In genomic region chr1:40703316-40703715, GRCh38 we compare ENCODE assay signal across 12 cellular contexts. TPM values are rescaled to one million over a fixed set of nuclear protein-coding genes. Genes with fewer than 3 reads are reported as not detected.
DNase-seq lines count a peak whose midpoint lies in the region; ATAC-seq and TF ChIP-seq lines count a peak whose summit lies in the region.
"Had no signal": no experiment of that assay in that cellular context is flagged by ENCODE, and none has a peak within 500 bp of the region (broad histone marks: within the 10 kb centered on the region; RNA-seq: fewer than 3 reads in every experiment).

No MANE protein-coding gene starts in this region.

- in situ Hi-C loops in GM23248 (cut with MboI) = no loop called here

- H3K36me3 Mint-ChIP-seq in brain (no peaks in the 10 kb centered on the region), natural killer cell (no peaks in the 10 kb centered on the region)

- H3K4me1 Mint-ChIP-seq in brain (peaks cover 46% of the 10 kb centered on the region), natural killer cell (peaks cover 20 to 30% of the 10 kb centered on the region in 2 donors)

- H3K36me3 ChIP-seq in GM23248 (ENCODE audit: low read depth) = no peaks in the 10 kb centered on the region
- no peaks in the 10 kb centered on the region for H3K36me3 ChIP-seq in neutrophil

- TF ChIP-seq CTCF in brain (conservative IDR thresholded peaks at IDR 0.05) (no peak), neutrophil (IDR thresholded peaks at IDR 0.05) (no peak), natural killer cell (IDR thresholded peaks at IDR 0.05) (no peak)

- WGBS in GM23248 (ENCODE audit: low coverage in 1 of 2, low lambda C conversion rate in 2 of 2, missing lambda C conversion rate in 2 of 2), 2 experiments = 87 to 90% methylated on average over 3 of the region's 3 CpGs

- H3K4me1 ChIP-seq in GM23248 (ENCODE audit: insufficient read depth) (peaks cover 9% of the 10 kb centered on the region; the same call in 1 of the 2 replicates), neutrophil (ENCODE audit: control insufficient read depth in 1 of 2, insufficient read depth in 1 of 2, low read depth in 1 of 2, low read length in 1 of 2) (peaks cover 39 to 52% of the 10 kb centered on the region in 2 experiments)

- no peaks in the 10 kb centered on the region for H3K9me3 ChIP-seq in GM23248 (ENCODE audit: low read depth)
- H3K9me3 ChIP-seq in neutrophil = no peaks in the 10 kb centered on the region

- no peak overlapping the region for H3K9ac ChIP-seq in GM23248

- no peaks in the 10 kb centered on the region for H3K9me3 Mint-ChIP-seq in brain
- no peaks in the 10 kb centered on the region for H3K9me3 Mint-ChIP-seq in natural killer cell
- H3K9me3 Mint-ChIP-seq: naive thymus-derived CD4-positive, alpha-beta T cell; T-helper 1 cell treated with Interleukin-12 subunit alpha and Interleukin-12 subunit beta and Interleukin-4 antibody, amounts not matched to agents 30 μg/mL and 1 μg/mL, for 36 hours had no signal

- H3K9me2 ChIP-seq in GM23248 (ENCODE audit: insufficient read depth) = no peaks in the 10 kb centered on the region

- H3K27ac ChIP-seq in GM23248 (no peak overlapping the region), neutrophil (peak overlapping the region; percentile 18)

- H4K20me1 ChIP-seq in GM23248 (ENCODE audit: insufficient read depth) = no peaks in the 10 kb centered on the region

- DNase-seq in GM23248 = peak; percentile 63
- DNase-seq in MV-4-11 (lab: John Stamatoyannopoulos, UW) = peak; percentile 73
- DNase-seq in natural killer cell = no peak
- no peak for DNase-seq in cerebellar cortex (ENCODE audit: low spot score)
- DNase-seq: activated gamma-delta T cell treated with Interleukin-2 at 50 U/mL for 16 hours; naive thymus-derived CD4-positive, alpha-beta T cell; NCI-H1417 had no signal

- H3K4me3 ChIP-seq in GM23248 = no peak overlapping the region
- H3K4me3 ChIP-seq in neutrophil (ENCODE audit: low read depth in 1 of 2, low read length in 1 of 2) = no peak overlapping the region

- H3K27me3 ChIP-seq in GM23248 (replicated peaks; ENCODE audit: insufficient read depth) (no peaks in the 10 kb centered on the region), neutrophil (no peaks in the 10 kb centered on the region)

- intact Hi-C loops in natural killer cell (cut with micrococcal nuclease) = no loop called here

- peak overlapping the region; percentile 11 for H3K4me2 ChIP-seq in GM23248 (ENCODE audit: unreplicated experiment)

- H3F3A ChIP-seq in GM23248 (ENCODE audit: insufficient read depth) = no peaks in the 10 kb centered on the region

- ATAC-seq in GM21526 (IDR thresholded peaks at IDR 0.05; ENCODE audit: low FRiP score, unreplicated experiment) (no peak), natural killer cell (no peak), GM19351 (IDR thresholded peaks at IDR 0.05; ENCODE audit: unreplicated experiment) (no peak)
- ATAC-seq: naive thymus-derived CD4-positive, alpha-beta T cell had no signal

- H3K27ac Mint-ChIP-seq in brain (peak overlapping the region in 3 of 5 experiments; percentile 6 to 63 (median 56)), natural killer cell (no peak overlapping the region)
- H3K27ac Mint-ChIP-seq: T-helper 1 cell treated with Interleukin-12 subunit alpha and Interleukin-12 subunit beta and Interleukin-4 antibody, amounts not matched to agents 30 μg/mL and 1 μg/mL, for 36 hours had no signal

- H2AFZ ChIP-seq in GM23248 = no peak overlapping the region

- H3K4me3 Mint-ChIP-seq in brain (peak overlapping the region in 1 of 5 experiments; percentile 58), natural killer cell (no peak overlapping the region)
- H3K4me3 Mint-ChIP-seq: naive thymus-derived CD4-positive, alpha-beta T cell; T-helper 1 cell treated with Interleukin-12 subunit alpha and Interleukin-12 subunit beta and Interleukin-4 antibody, amounts not matched to agents 30 μg/mL and 1 μg/mL, for 36 hours had no signal

- peaks cover 100% of the 10 kb centered on the region for H3K79me2 ChIP-seq in GM23248 (ENCODE audit: insufficient read depth)

- H3K27me3 Mint-ChIP-seq in brain (no peaks in the 10 kb centered on the region), natural killer cell (ENCODE audit: low read depth in 2 of 2) (no peaks in the 10 kb centered on the region)
- H3K27me3 Mint-ChIP-seq: naive thymus-derived CD4-positive, alpha-beta T cell had no signal

RNA-seq across cellular contexts. Expression of gene NFYC, which starts 11.8 kb away (rescaled TPM):
- total RNA-seq in GM23248 (2014; rRNA removed; shearing (Covaris generic)) = 23.7 and 24.5 TPM in 2 replicates
- 28.3 and 33.1 TPM in 2 replicates for polyA plus RNA-seq in GM23248 (2016; fragmentation: Nextera tagmentation; extraction: Ambion mirVana)
- polyA plus RNA-seq in brain (ENCODE audit: insufficient read depth, low read depth, low replicate concordance) = 88.3 TPM
- 10 to 100 TPM; 38.7 to 60.4 (median 48.5) TPM for total RNA-seq in natural killer cell

RNA-seq across cellular contexts. Expression of gene RIMS3, which starts 37.8 kb away (rescaled TPM):
- total RNA-seq in GM23248 (2014; rRNA removed; shearing (Covaris generic)) = 0.25 TPM in 1 of 2 replicates, not detected in the other
- 0.08 and 0.18 TPM in 2 replicates for polyA plus RNA-seq in GM23248 (2016; fragmentation: Nextera tagmentation; extraction: Ambion mirVana)
- 135 TPM for polyA plus RNA-seq in brain (ENCODE audit: insufficient read depth, low read depth, low replicate concordance)
- total RNA-seq in natural killer cell = 1 to 10 TPM in 2 of 3 donors, under 1 TPM in 1; 0.56 to 2.1 (median 1.1) TPM

Comparison
In these comparisons a context has a peak if more than half of its experiments do, and no peak if none do; other contexts are left out.
1. DNase-seq: peak in GM23248 (single experiment) and MV-4-11 (single experiment); none in natural killer cell (single experiment) and cerebellar cortex (single experiment).
2. H3K27ac Mint-ChIP-seq: peak in brain (3 of 5); none in natural killer cell (0 of 2).